In genomic region chr19:5002143-5002542, GRCh38 we compare ENCODE assay signal across 1 cellular context.
TF ChIP-seq lines count a peak whose summit lies in the region.

No MANE protein-coding gene starts in this region.

TF ChIP-seq in HepG2, 621 proteins besides CTCF, POLR2A, EP300 and RAD21 (continued from another document and continues in another):
- TF ChIP-seq ZBTB39 (CRISPR knock-in tag; IDR thresholded peaks at IDR 0.05) (no peak), FIP1L1 (IDR thresholded peaks at IDR 0.05; ENCODE audit: borderline replicate concordance, insufficient read depth, low read depth, low read length) (no peak), HOXA7 (CRISPR knock-in tag; IDR thresholded peaks at IDR 0.05) (no peak), RFX5 (IDR thresholded peaks at IDR 0.05; ENCODE audit: low read depth, low read length) (no peak), NR2F1 (CRISPR knock-in tag; IDR thresholded peaks at IDR 0.05) (peak; percentile 42 to 66; a peak in 3 of 4 replicates), HDAC1 (CRISPR knock-in tag; IDR thresholded peaks at IDR 0.05) (no peak), SMAD1 (CRISPR knock-in tag; IDR thresholded peaks at IDR 0.05; ENCODE audit: borderline replicate concordance, low read depth) (no peak), GATA4 (IDR thresholded peaks at IDR 0.05; ENCODE audit: borderline replicate concordance, low read depth) (no peak), DPF2 (CRISPR knock-in tag; IDR thresholded peaks at IDR 0.05; ENCODE audit: borderline replicate concordance, low read depth) (peak; percentile 72; the same call in 1 of the 2 replicates), KDM3A (CRISPR knock-in tag; IDR thresholded peaks at IDR 0.05; ENCODE audit: low read depth) (no peak), PAF1 (CRISPR knock-in tag; IDR thresholded peaks at IDR 0.05) (no peak), BCL3 (CRISPR knock-in tag; IDR thresholded peaks at IDR 0.05) (no peak), PHF21A (CRISPR knock-in tag; IDR thresholded peaks at IDR 0.05) (no peak), ARID5B (CRISPR knock-in tag; IDR thresholded peaks at IDR 0.05) (peak; percentile 83), ATM (IDR thresholded peaks at IDR 0.05; ENCODE audit: borderline replicate concordance) (no peak), RXRA (CRISPR knock-in tag; IDR thresholded peaks at IDR 0.05) (peak; percentile 67; the same call in 1 of the 2 replicates), ELF4 (CRISPR knock-in tag; IDR thresholded peaks at IDR 0.05; ENCODE audit: borderline replicate concordance) (no peak), FOSL1 (CRISPR knock-in tag; IDR thresholded peaks at IDR 0.05; ENCODE audit: borderline replicate concordance) (peak; percentile 82), ZNF230 (CRISPR knock-in tag; IDR thresholded peaks at IDR 0.05) (no peak), ZNF615 (CRISPR knock-in tag; IDR thresholded peaks at IDR 0.05; ENCODE audit: borderline replicate concordance) (no peak), CENPX (CRISPR knock-in tag; IDR thresholded peaks at IDR 0.05) (no peak), MEIS2 (CRISPR knock-in tag; IDR thresholded peaks at IDR 0.05) (no peak), ARNT (IDR thresholded peaks at IDR 0.05) (no peak), ZFP41 (CRISPR knock-in tag; IDR thresholded peaks at IDR 0.05; ENCODE audit: borderline replicate concordance) (no peak), RELA (CRISPR knock-in tag; IDR thresholded peaks at IDR 0.05) (no peak), ZFYVE20 (CRISPR knock-in tag; IDR thresholded peaks at IDR 0.05; ENCODE audit: borderline replicate concordance, low read depth) (no peak), CHCHD3 (CRISPR knock-in tag; IDR thresholded peaks at IDR 0.05) (no peak), KIAA2018 (CRISPR knock-in tag; IDR thresholded peaks at IDR 0.05; ENCODE audit: borderline replicate concordance) (no peak), NCOA2 (CRISPR knock-in tag; IDR thresholded peaks at IDR 0.05) (peak; percentile 63), KLF12 (CRISPR knock-in tag; IDR thresholded peaks at IDR 0.05; ENCODE audit: borderline replicate concordance) (no peak), SOX6 (IDR thresholded peaks at IDR 0.05) (no peak), SOX6 (CRISPR knock-in tag; IDR thresholded peaks at IDR 0.05) (peak; percentile 89), SIX1 (CRISPR knock-in tag; IDR thresholded peaks at IDR 0.05; ENCODE audit: borderline replicate concordance) (peak; percentile 36; the same call in 1 of the 2 replicates), ZNF10 (CRISPR knock-in tag; IDR thresholded peaks at IDR 0.05; ENCODE audit: borderline replicate concordance, low read depth) (no peak), BORCS8-MEF2B (CRISPR knock-in tag; IDR thresholded peaks at IDR 0.05) (no peak), NBN (conservative IDR thresholded peaks at IDR 0.05) (no peak), ZNF362 (CRISPR knock-in tag; IDR thresholded peaks at IDR 0.05; ENCODE audit: borderline replicate concordance) (peak; percentile 84), ZFP91 (CRISPR knock-in tag; IDR thresholded peaks at IDR 0.05; ENCODE audit: borderline replicate concordance) (no peak), ZNF639 (CRISPR knock-in tag; conservative IDR thresholded peaks at IDR 0.05) (no peak), PPARG (CRISPR knock-in tag; conservative IDR thresholded peaks at IDR 0.05) (peak; percentile 75), NRL (CRISPR knock-in tag; IDR thresholded peaks at IDR 0.05; ENCODE audit: borderline replicate concordance) (no peak), FOXO4 (CRISPR knock-in tag; conservative IDR thresholded peaks at IDR 0.05) (no peak), PAX8 (CRISPR knock-in tag; IDR thresholded peaks at IDR 0.05; ENCODE audit: borderline replicate concordance) (no peak)
